Comparison of ENCODE assay signal across 19 cellular contexts in genomic region chr11:59463176-59463575, GRCh38. TPM values are rescaled to one million over a fixed set of nuclear protein-coding genes. Genes with fewer than 3 reads are reported as not detected.
A peak's percentile ranks its signal among the peaks of the same experiment; 100 is the strongest.
DNase-seq lines count a peak whose midpoint lies in the region; ATAC-seq and TF ChIP-seq lines count a peak whose summit lies in the region.
"Had no signal": no experiment of that assay in that cellular context is flagged by ENCODE, and none has a peak within 500 bp of the region (broad histone marks: within the 10 kb centered on the region; RNA-seq: fewer than 3 reads in every experiment).

No MANE protein-coding gene starts in this region.

- H3K9me3 ChIP-seq in right atrium auricular region (no peaks in the 10 kb centered on the region), adipocyte (ENCODE audit: control insufficient read depth, low read length) (no peaks in the 10 kb centered on the region), aorta (ENCODE audit: control insufficient read depth, low read length) (no peaks in the 10 kb centered on the region)

- H3K27ac ChIP-seq in right atrium auricular region (no peak overlapping the region), aorta (ENCODE audit: low read depth in 1 of 2, low read length in 2 of 2) (no peak overlapping the region)
- H3K27ac ChIP-seq: skin epidermis, VCaP had no signal

- H3K27me3 ChIP-seq in right atrium auricular region (no peaks in the 10 kb centered on the region), adipocyte (replicated peaks; ENCODE audit: control insufficient read depth, insufficient read depth, low read length) (no peaks in the 10 kb centered on the region), aorta (ENCODE audit: control insufficient read depth in 1 of 2, insufficient read depth in 2 of 2, low read length in 1 of 2) (peaks cover 0 to 1% of the 10 kb centered on the region in 2 donors)

- no peak overlapping the region for H3K9ac ChIP-seq in adipocyte (ENCODE audit: low read length)

- ATAC-seq in Right ventricle myocardium inferior, result peak; percentile 31
- peak; percentile 54 for ATAC-seq in aorta (ENCODE audit: low FRiP score)
- ATAC-seq: activated CD8-positive, alpha-beta memory T cell treated with anti-CD3 and anti-CD28 coated beads, Interleukin-2, amount 10 ng/mL, durations not matched to agents 7 days and 5 days; effector memory CD8-positive, alpha-beta T cell; left lobe of liver had no signal

- DNase-seq in Right ventricle myocardium inferior (ENCODE audit: missing footprints) (no peak), right atrium auricular region (ENCODE audit: low spot score) (no peak), adipocyte (ENCODE audit: low read depth) (peak; percentile 7), left kidney (ENCODE audit: low read depth, low spot score) (peak; percentile 32), aorta (no peak), ecto neural progenitor cell (ENCODE audit: low spot score) (no peak), GDM1 (lab: John Stamatoyannopoulos, UW) (no peak), NCI-H1417 treated with DMSO at 0.1 percent for 48 hours (lab: John Stamatoyannopoulos, UW) (no peak)
- DNase-seq: activated CD8-positive, alpha-beta memory T cell treated with anti-CD3 and anti-CD28 coated beads, Interleukin-2, amount 10 ng/mL, durations not matched to agents 7 days and 5 days; activated naive CD4-positive, alpha-beta T cell; COR-L47; effector memory CD8-positive, alpha-beta T cell; glutamatergic neuron; NCI-H1092; NCI-H226 had no signal

- H3K36me3 ChIP-seq in right atrium auricular region (no peaks in the 10 kb centered on the region), adipocyte (ENCODE audit: control insufficient read depth, insufficient read depth, low read length, severe bottlenecking) (no peaks in the 10 kb centered on the region), aorta (ENCODE audit: control insufficient read depth in 1 of 2, insufficient read depth in 2 of 2, low read length in 1 of 2) (no peaks in the 10 kb centered on the region)

- H3K4me1 ChIP-seq in right atrium auricular region (no peaks in the 10 kb centered on the region), adipocyte (ENCODE audit: control insufficient read depth, insufficient read depth, low read length) (peaks cover 7% of the 10 kb centered on the region), aorta (ENCODE audit: control insufficient read depth in 1 of 2, insufficient read depth in 2 of 2, low read length in 2 of 2) (no peaks in the 10 kb centered on the region)

- TF ChIP-seq CTCF in right atrium auricular region (IDR thresholded peaks at IDR 0.05), result no peak

- no peak overlapping the region for H3K4me3 ChIP-seq in right atrium auricular region
- no peak overlapping the region for H3K4me3 ChIP-seq in adipocyte (ENCODE audit: low read length)
- no peak overlapping the region for H3K4me3 ChIP-seq in aorta (ENCODE audit: low read length in 2 of 2)
- H3K4me3 ChIP-seq: skin epidermis had no signal

- 8 to 13% methylated on average over 5 of the region's 5 CpGs for WGBS in aorta, 2 donors

- intact Hi-C loops in Right ventricle myocardium inferior (cut with DNase I), result no loop called here
- intact Hi-C loops in aorta (cut with DNase I), result no loop called here

RNA-seq across cellular contexts. Expression of gene OR4D6, which starts 6.4 kb away (rescaled TPM):
- total RNA-seq in Right ventricle myocardium inferior (not detected), right atrium auricular region (not detected), aorta (not detected)
- polyA plus RNA-seq in aorta, result not detected
- total RNA-seq: activated CD8-positive, alpha-beta memory T cell treated with anti-CD3 and anti-CD28 coated beads, Interleukin-2, amount 10 ng/mL, durations not matched to agents 7 days and 5 days; left lobe of liver; neural crest cell had no signal

RNA-seq across cellular contexts. Expression of gene OR4D10, which starts 9.9 kb away (rescaled TPM):
- not detected for total RNA-seq in Right ventricle myocardium inferior
- total RNA-seq in right atrium auricular region, result not detected
- total RNA-seq in aorta, result not detected
- not detected for polyA plus RNA-seq in aorta
- total RNA-seq: activated CD8-positive, alpha-beta memory T cell treated with anti-CD3 and anti-CD28 coated beads, Interleukin-2, amount 10 ng/mL, durations not matched to agents 7 days and 5 days; left lobe of liver; neural crest cell had no signal

RNA-seq across cellular contexts. Expression of gene OR5A1, which starts 26.9 kb away (rescaled TPM):
- total RNA-seq in Right ventricle myocardium inferior (not detected), right atrium auricular region (not detected), aorta (not detected)
- polyA plus RNA-seq in aorta, result not detected
- total RNA-seq: activated CD8-positive, alpha-beta memory T cell treated with anti-CD3 and anti-CD28 coated beads, Interleukin-2, amount 10 ng/mL, durations not matched to agents 7 days and 5 days; left lobe of liver; neural crest cell had no signal

RNA-seq across cellular contexts. Expression of gene OR5A2, which starts 37.0 kb away (rescaled TPM):
- total RNA-seq in Right ventricle myocardium inferior, result not detected
- not detected for total RNA-seq in right atrium auricular region
- not detected for total RNA-seq in aorta
- not detected for polyA plus RNA-seq in aorta
- total RNA-seq: activated CD8-positive, alpha-beta memory T cell treated with anti-CD3 and anti-CD28 coated beads, Interleukin-2, amount 10 ng/mL, durations not matched to agents 7 days and 5 days; left lobe of liver; neural crest cell had no signal

RNA-seq across cellular contexts. Expression of gene OR4D11, which starts 40.2 kb away (rescaled TPM):
- total RNA-seq in Right ventricle myocardium inferior, result not detected
- not detected for total RNA-seq in right atrium auricular region
- not detected for total RNA-seq in aorta
- not detected for polyA plus RNA-seq in aorta
- total RNA-seq: activated CD8-positive, alpha-beta memory T cell treated with anti-CD3 and anti-CD28 coated beads, Interleukin-2, amount 10 ng/mL, durations not matched to agents 7 days and 5 days; left lobe of liver; neural crest cell had no signal

Comparison
In these comparisons a context has a peak if more than half of its experiments do, and no peak if none do; other contexts are left out.
1. DNase-seq: peak in adipocyte (single experiment) and left kidney (single experiment); none in Right ventricle myocardium inferior (single experiment), right atrium auricular region (single experiment), aorta (0 of 2), ecto neural progenitor cell (single experiment), GDM1 (single experiment) and NCI-H1417 treated with DMSO at 0.1 percent for 48 hours (single experiment).